In the genomic region with DNA sequence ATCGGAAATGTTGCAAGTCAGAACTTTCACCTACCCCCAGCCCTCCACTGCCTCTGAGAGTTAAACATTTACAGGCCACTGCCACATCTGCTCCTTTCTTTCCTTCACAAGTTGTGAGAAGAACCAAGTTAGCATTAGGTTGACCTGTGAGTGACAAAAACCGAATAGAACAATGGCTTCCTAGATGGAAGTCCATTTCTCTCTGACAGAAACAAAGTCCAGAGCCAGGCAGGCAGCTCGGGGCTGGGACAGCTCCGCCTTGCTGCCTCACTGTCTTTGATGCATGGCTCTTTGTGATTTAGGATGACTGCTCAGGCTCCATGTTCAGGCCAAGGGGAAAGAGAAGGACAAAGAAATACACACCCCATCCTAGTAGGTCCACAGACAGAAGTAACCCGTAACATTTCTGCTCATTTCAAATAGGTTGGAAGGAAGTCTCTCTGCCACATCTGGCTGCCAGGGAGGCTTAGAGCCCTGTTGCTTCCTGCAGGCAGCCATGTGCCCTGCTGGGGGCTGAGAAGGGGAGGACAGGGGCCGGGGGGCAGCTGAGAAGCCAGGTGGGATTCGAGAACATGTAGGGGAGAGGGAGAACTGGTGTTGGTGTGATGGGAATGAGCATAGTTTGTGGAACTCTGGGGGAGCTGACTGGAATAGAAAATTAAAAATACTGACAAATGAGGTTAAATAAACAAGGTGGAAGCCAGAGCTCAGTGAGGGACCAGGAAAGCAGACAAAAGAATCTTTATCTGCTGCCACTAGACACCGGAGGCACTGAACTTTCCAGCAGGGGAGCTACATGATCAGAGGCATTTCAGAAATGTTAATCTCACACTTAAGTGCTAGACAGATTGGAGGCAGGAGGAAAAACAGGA, we compare ENCODE assay signal across 8 cellular contexts. TPM values are rescaled to one million over a fixed set of nuclear protein-coding genes. Genes with fewer than 3 reads are reported as not detected.
A peak's percentile ranks its signal among the peaks of the same experiment; 100 is the strongest.
DNase-seq lines count a peak whose midpoint lies in the region; ATAC-seq, FAIRE-seq and TF ChIP-seq lines count a peak whose summit lies in the region.

No MANE protein-coding gene starts in this region.

- no peaks in the 10 kb centered on the region for H3K36me3 ChIP-seq in kidney (ENCODE audit: control insufficient read depth in 1 of 2, insufficient read depth in 2 of 2, low read length in 2 of 2)

- peaks cover 46% of the 10 kb centered on the region for H3K4me1 Mint-ChIP-seq in activated T-helper 17 cell treated with anti-CD3 and anti-CD28 coated beads, Interleukin-2, amount 50 U/mL, for 72 hours

- peaks cover 22 to 34% of the 10 kb centered on the region in 2 donors for H3K4me1 ChIP-seq in kidney (ENCODE audit: control insufficient read depth in 1 of 2, insufficient read depth in 1 of 2, low read depth in 1 of 2, low read length in 2 of 2)

- ATAC-seq in HG02798 (IDR thresholded peaks at IDR 0.05; ENCODE audit: poor library complexity, unreplicated experiment) (peak; percentile 38), HG02884 (IDR thresholded peaks at IDR 0.05; ENCODE audit: unreplicated experiment) (no peak), GM18873 (IDR thresholded peaks at IDR 0.05; ENCODE audit: low FRiP score, unreplicated experiment) (no peak), GM18868 (IDR thresholded peaks at IDR 0.05; ENCODE audit: unreplicated experiment) (no peak)
- no peak for ATAC-seq in activated T-helper 17 cell treated with anti-CD3 and anti-CD28 coated beads, Interleukin-2, amount 50 U/mL, for 72 hours (replicated peaks)

- no peak for FAIRE-seq in kidney (lab: Jason Lieb, UNC)

- H3K27me3 Mint-ChIP-seq in activated T-helper 17 cell treated with anti-CD3 and anti-CD28 coated beads, Interleukin-2, amount 50 U/mL, for 72 hours, result no peaks in the 10 kb centered on the region

- peak overlapping the region; percentile 43 for H3K4me3 Mint-ChIP-seq in activated T-helper 17 cell treated with anti-CD3 and anti-CD28 coated beads, Interleukin-2, amount 50 U/mL, for 72 hours

- DNase-seq in COR-L47 (lab: John Stamatoyannopoulos, UW) (peak; percentile 72), kidney (no peak), NCI-H226 (no peak)

- peak overlapping the region in 1 of 2 donors; percentile 37 for H3K9ac ChIP-seq in kidney (ENCODE audit: low read length in 2 of 2)

- intact Hi-C loops in kidney (cut with DNase I), result no loop called here

- peak overlapping the region in 1 of 2 donors; percentile 3 for H3K4me3 ChIP-seq in kidney (ENCODE audit: low read length in 2 of 2)

- H3K27ac ChIP-seq in kidney (ENCODE audit: low read depth in 2 of 2, low read length in 2 of 2), result peak overlapping the region; percentile 86 to 93

- H3K9me3 Mint-ChIP-seq in activated T-helper 17 cell treated with anti-CD3 and anti-CD28 coated beads, Interleukin-2, amount 50 U/mL, for 72 hours, result peaks cover 3% of the 10 kb centered on the region

- peak overlapping the region; percentile 74 for H3K27ac Mint-ChIP-seq in activated T-helper 17 cell treated with anti-CD3 and anti-CD28 coated beads, Interleukin-2, amount 50 U/mL, for 72 hours

- H3K9me3 ChIP-seq in kidney (ENCODE audit: control insufficient read depth in 1 of 2, low read length in 2 of 2), result no peaks in the 10 kb centered on the region

- peaks cover 4% of the 10 kb centered on the region for H3K36me3 Mint-ChIP-seq in activated T-helper 17 cell treated with anti-CD3 and anti-CD28 coated beads, Interleukin-2, amount 50 U/mL, for 72 hours (ENCODE audit: low read depth)

- TF ChIP-seq CTCF in kidney (IDR thresholded peaks at IDR 0.05; ENCODE audit: borderline replicate concordance, extremely low read depth, insufficient read depth), result peak; percentile 30

RNA-seq across cellular contexts. Expression of gene IER3, which starts 19.5 kb away (rescaled TPM):
- 100 to 1,000 TPM in 1 of 2 donors, 10 to 100 TPM in 1; 55.6 to 617 TPM for total RNA-seq in activated T-helper 17 cell treated with anti-CD3 and anti-CD28 coated beads, Interleukin-2, amount 50 U/mL, for 72 hours
- total RNA-seq in kidney, result 59.5 TPM
- polyA plus RNA-seq in kidney (ENCODE audit: insufficient read depth, low read depth, low replicate concordance), result 94.3 TPM

RNA-seq across cellular contexts. Expression of gene FLOT1, which starts 21.4 kb away (rescaled TPM):
- total RNA-seq in activated T-helper 17 cell treated with anti-CD3 and anti-CD28 coated beads, Interleukin-2, amount 50 U/mL, for 72 hours, result 100 to 1,000 TPM; 152 to 161 TPM
- total RNA-seq in kidney, result 227 TPM
- polyA plus RNA-seq in kidney (ENCODE audit: insufficient read depth, low read depth, low replicate concordance), result 317 TPM

RNA-seq across cellular contexts. Expression of gene TUBB, which starts 43.7 kb away (rescaled TPM):
- total RNA-seq in activated T-helper 17 cell treated with anti-CD3 and anti-CD28 coated beads, Interleukin-2, amount 50 U/mL, for 72 hours, result 1,000 to 10,000 TPM; 1,139 to 1,437 TPM
- total RNA-seq in kidney, result 295 TPM
- 197 TPM for polyA plus RNA-seq in kidney (ENCODE audit: insufficient read depth, low read depth, low replicate concordance)

RNA-seq across cellular contexts. Expression of gene MDC1, which starts 46.8 kb away (rescaled TPM):
- total RNA-seq in activated T-helper 17 cell treated with anti-CD3 and anti-CD28 coated beads, Interleukin-2, amount 50 U/mL, for 72 hours, result 10 to 100 TPM; 57.4 to 82.1 TPM
- 47.9 TPM for total RNA-seq in kidney
- 9.5 TPM for polyA plus RNA-seq in kidney (ENCODE audit: insufficient read depth, low read depth, low replicate concordance)
